ENCODE assay signal across 8 cellular contexts in genomic region chr11:62621027-62621566, GRCh38. TPM values are rescaled to one million over a fixed set of nuclear protein-coding genes. Genes with fewer than 3 reads are reported as not detected.
DNase-seq lines count a peak whose midpoint lies in the region; ATAC-seq and TF ChIP-seq lines count a peak whose summit lies in the region.

No MANE protein-coding gene starts in this region.

- H3K27me3 Mint-ChIP-seq in activated T-helper 2 cell treated with anti-CD3 and anti-CD28 coated beads, Interferon-gamma antibody, Interleukin-2, Interleukin-4, amounts not matched to agents 10 μg/mL and 5 μg/mL and 100 μg/mL, durations not matched to agents 14 hours and 24 hours and 36 hours (ENCODE audit: low read depth) = no peaks in the 10 kb centered on the region
- H3K27me3 Mint-ChIP-seq in stimulated activated naive B cell treated with anti-CD40 and anti-IgM and Interleukin-4, amounts not matched to agents 10 μg/mL and 1 μg/mL and 100 μg/mL, for 72 hours = no peaks in the 10 kb centered on the region

- H3K4me3 ChIP-seq in HL-60 (replicated peaks; ENCODE audit: insufficient read depth, low read length) (peak overlapping the region; percentile 70), iPS-18a (ENCODE audit: low read length) (peak overlapping the region; percentile 83)

- no peaks in the 10 kb centered on the region for H3K9me3 ChIP-seq in iPS-18a (ENCODE audit: control insufficient read depth, low read depth, low read length)

- intact Hi-C loops in activated T-helper 2 cell treated with anti-CD3 and anti-CD28 coated beads, Interferon-gamma antibody, Interleukin-2, Interleukin-4, amounts not matched to agents 10 μg/mL and 5 μg/mL and 100 μg/mL, durations not matched to agents 14 hours and 24 hours and 36 hours (cut with micrococcal nuclease) = loop anchor here (1.0 kb wide), 1 partner anchor 9 kb away; the partner anchor contains the start of gene EML3

- peaks cover 56% of the 10 kb centered on the region for H3K36me3 Mint-ChIP-seq in activated T-helper 2 cell treated with anti-CD3 and anti-CD28 coated beads, Interferon-gamma antibody, Interleukin-2, Interleukin-4, amounts not matched to agents 10 μg/mL and 5 μg/mL and 100 μg/mL, durations not matched to agents 14 hours and 24 hours and 36 hours (ENCODE audit: low read depth)
- peaks cover 18 to 35% of the 10 kb centered on the region in 2 donors for H3K36me3 Mint-ChIP-seq in stimulated activated naive B cell treated with anti-CD40 and anti-IgM and Interleukin-4, amounts not matched to agents 10 μg/mL and 1 μg/mL and 100 μg/mL, for 72 hours

- H3K9me3 Mint-ChIP-seq in activated T-helper 2 cell treated with anti-CD3 and anti-CD28 coated beads, Interferon-gamma antibody, Interleukin-2, Interleukin-4, amounts not matched to agents 10 μg/mL and 5 μg/mL and 100 μg/mL, durations not matched to agents 14 hours and 24 hours and 36 hours = no peaks in the 10 kb centered on the region
- H3K9me3 Mint-ChIP-seq in stimulated activated naive B cell treated with anti-CD40 and anti-IgM and Interleukin-4, amounts not matched to agents 10 μg/mL and 1 μg/mL and 100 μg/mL, for 72 hours = no peaks in the 10 kb centered on the region

- H3K9ac ChIP-seq in iPS-18a (ENCODE audit: low read length) = peak overlapping the region; percentile 74

- TF ChIP-seq CTCF in HL-60 (IDR thresholded peaks at IDR 0.05; ENCODE audit: insufficient read depth, low read length) = no peak

- H3K27ac Mint-ChIP-seq in activated T-helper 2 cell treated with anti-CD3 and anti-CD28 coated beads, Interferon-gamma antibody, Interleukin-2, Interleukin-4, amounts not matched to agents 10 μg/mL and 5 μg/mL and 100 μg/mL, durations not matched to agents 14 hours and 24 hours and 36 hours = peak overlapping the region; percentile 97
- H3K27ac Mint-ChIP-seq in stimulated activated naive B cell treated with anti-CD40 and anti-IgM and Interleukin-4, amounts not matched to agents 10 μg/mL and 1 μg/mL and 100 μg/mL, for 72 hours = peak overlapping the region; percentile 94

- H3K4me1 ChIP-seq in iPS-18a (ENCODE audit: control insufficient read depth, low read depth, low read length) = peaks cover 6% of the 10 kb centered on the region

- peak overlapping the region; percentile 93 for H3K4me3 Mint-ChIP-seq in activated T-helper 2 cell treated with anti-CD3 and anti-CD28 coated beads, Interferon-gamma antibody, Interleukin-2, Interleukin-4, amounts not matched to agents 10 μg/mL and 5 μg/mL and 100 μg/mL, durations not matched to agents 14 hours and 24 hours and 36 hours (ENCODE audit: low read depth)
- H3K4me3 Mint-ChIP-seq in stimulated activated naive B cell treated with anti-CD40 and anti-IgM and Interleukin-4, amounts not matched to agents 10 μg/mL and 1 μg/mL and 100 μg/mL, for 72 hours = peak overlapping the region; percentile 93 to 96

- ATAC-seq in stimulated activated naive B cell treated with anti-CD40 and anti-IgM and Interleukin-4, amounts not matched to agents 10 μg/mL and 1 μg/mL and 100 μg/mL, for 72 hours (replicated peaks) = no peak
- no peak for ATAC-seq in GM19467 (IDR thresholded peaks at IDR 0.05; ENCODE audit: unreplicated experiment)

- peaks cover 16% of the 10 kb centered on the region for H3K4me1 Mint-ChIP-seq in activated T-helper 2 cell treated with anti-CD3 and anti-CD28 coated beads, Interferon-gamma antibody, Interleukin-2, Interleukin-4, amounts not matched to agents 10 μg/mL and 5 μg/mL and 100 μg/mL, durations not matched to agents 14 hours and 24 hours and 36 hours (ENCODE audit: low read depth)
- peaks cover 10 to 32% of the 10 kb centered on the region in 2 donors for H3K4me1 Mint-ChIP-seq in stimulated activated naive B cell treated with anti-CD40 and anti-IgM and Interleukin-4, amounts not matched to agents 10 μg/mL and 1 μg/mL and 100 μg/mL, for 72 hours

- peaks cover 14% of the 10 kb centered on the region for H3K36me3 ChIP-seq in iPS-18a (ENCODE audit: control insufficient read depth, low read depth, low read length)

- no peak for DNase-seq in HL-60 (ENCODE audit: low read depth in 1 of 2, low spot score in 1 of 2)
- no peak for DNase-seq in activated T-helper 2 cell treated with anti-CD3 and anti-CD28 coated beads, Interferon-gamma antibody, Interleukin-2, Interleukin-4, amounts not matched to agents 10 μg/mL and 5 μg/mL and 100 μg/mL, durations not matched to agents 14 hours and 24 hours and 36 hours (ENCODE audit: low spot score)
- no peak for DNase-seq in stimulated activated naive B cell treated with anti-CD40 and anti-IgM and Interleukin-4, amounts not matched to agents 10 μg/mL and 1 μg/mL and 100 μg/mL, for 72 hours
- no peak for DNase-seq in NAMALWA (ENCODE audit: low spot score)
- DNase-seq in germinal center (ENCODE audit: low spot score) = no peak
- DNase-seq in NCI-H510A treated with DMSO at 0.1 percent for 48 hours (lab: John Stamatoyannopoulos, UW) = no peak

- H3K27me3 ChIP-seq in HL-60 (ENCODE audit: insufficient read depth, poor library complexity, severe bottlenecking) (no peaks in the 10 kb centered on the region), iPS-18a (ENCODE audit: control insufficient read depth, insufficient read depth, low read length) (no peaks in the 10 kb centered on the region)

- H3K27ac ChIP-seq in HL-60 (replicated peaks) = peak overlapping the region; percentile 67
- peak overlapping the region; percentile 41 for H3K27ac ChIP-seq in iPS-18a (ENCODE audit: low read length)

RNA-seq across cellular contexts. Expression of gene B3GAT3, which starts 0.7 kb away (rescaled TPM):
- total RNA-seq in activated T-helper 2 cell treated with anti-CD3 and anti-CD28 coated beads, Interferon-gamma antibody, Interleukin-2, Interleukin-4, amounts not matched to agents 10 μg/mL and 5 μg/mL and 100 μg/mL, durations not matched to agents 14 hours and 24 hours and 36 hours = 70.0 and 81.4 TPM in 2 replicates

RNA-seq across cellular contexts. Expression of gene ROM1, which starts 8.0 kb away (rescaled TPM):
- total RNA-seq in activated T-helper 2 cell treated with anti-CD3 and anti-CD28 coated beads, Interferon-gamma antibody, Interleukin-2, Interleukin-4, amounts not matched to agents 10 μg/mL and 5 μg/mL and 100 μg/mL, durations not matched to agents 14 hours and 24 hours and 36 hours = 1.4 and 2.8 TPM in 2 replicates

RNA-seq across cellular contexts. Expression of gene EML3, which starts 8.5 kb away (rescaled TPM):
- total RNA-seq in activated T-helper 2 cell treated with anti-CD3 and anti-CD28 coated beads, Interferon-gamma antibody, Interleukin-2, Interleukin-4, amounts not matched to agents 10 μg/mL and 5 μg/mL and 100 μg/mL, durations not matched to agents 14 hours and 24 hours and 36 hours = 144 and 146 TPM in 2 replicates

RNA-seq across cellular contexts. Expression of gene MTA2, which starts 19.4 kb away (rescaled TPM):
- 201 and 215 TPM in 2 replicates for total RNA-seq in activated T-helper 2 cell treated with anti-CD3 and anti-CD28 coated beads, Interferon-gamma antibody, Interleukin-2, Interleukin-4, amounts not matched to agents 10 μg/mL and 5 μg/mL and 100 μg/mL, durations not matched to agents 14 hours and 24 hours and 36 hours

RNA-seq across cellular contexts. Expression of gene GANAB, which starts 25.3 kb away (rescaled TPM):
- total RNA-seq in activated T-helper 2 cell treated with anti-CD3 and anti-CD28 coated beads, Interferon-gamma antibody, Interleukin-2, Interleukin-4, amounts not matched to agents 10 μg/mL and 5 μg/mL and 100 μg/mL, durations not matched to agents 14 hours and 24 hours and 36 hours = 274 and 279 TPM in 2 replicates
